10 cellular contexts compared by ENCODE assay signal in genomic region chrX:2697306-2697705, GRCh38. TPM values are rescaled to one million over a fixed set of nuclear protein-coding genes. Genes with fewer than 3 reads are reported as not detected.
DNase-seq lines count a peak whose midpoint lies in the region; ATAC-seq and FAIRE-seq lines count a peak whose summit lies in the region.
"Had no signal": no experiment of that assay in that cellular context is flagged by ENCODE, and none has a peak within 500 bp of the region (broad histone marks: within the 10 kb centered on the region; RNA-seq: fewer than 3 reads in every experiment).

No MANE protein-coding gene starts in this region.

- intact Hi-C loops in CD4-positive, alpha-beta memory T cell (cut with micrococcal nuclease), result no loop called here
- intact Hi-C loops in aorta (cut with DNase I), result loop anchor here in 1 of 2 donors (10.0 kb wide), 1 partner anchor 83 kb away; no protein-coding TSS in a partner anchor

- peak in 1 of 5 donors; percentile 42 for DNase-seq in CD4-positive, alpha-beta memory T cell
- no peak for DNase-seq in activated naive CD4-positive, alpha-beta T cell treated with anti-CD3 and anti-CD28 coated beads, Interleukin-2, amount 50 U/mL, for 72 hours (ENCODE audit: low spot score in 2 of 2)
- DNase-seq in naive B cell (no peak), aorta (no peak), small intestine (no peak), NCI-H1417 treated with DMSO at 0.1 percent for 48 hours (lab: John Stamatoyannopoulos, UW) (no peak), RKO (ENCODE audit: low spot score) (no peak)

- H3K27me3 Mint-ChIP-seq in CD4-positive, alpha-beta memory T cell, result no peaks in the 10 kb centered on the region
- H3K27me3 Mint-ChIP-seq in naive B cell, result no peaks in the 10 kb centered on the region

- H3K4me1 Mint-ChIP-seq in CD4-positive, alpha-beta memory T cell, result peaks cover 73 to 100% (median 87%) of the 10 kb centered on the region in 4 donors
- peaks cover 71 to 96% (median 95%) of the 10 kb centered on the region in 3 donors for H3K4me1 Mint-ChIP-seq in naive B cell

- H3K9me3 ChIP-seq in CD4-positive, alpha-beta memory T cell (ENCODE audit: control insufficient read depth in 1 of 2, low read length in 2 of 2), result no peaks in the 10 kb centered on the region
- H3K9me3 ChIP-seq in aorta (ENCODE audit: control insufficient read depth, low read length), result no peaks in the 10 kb centered on the region
- no peaks in the 10 kb centered on the region for H3K9me3 ChIP-seq in small intestine (ENCODE audit: control insufficient read depth, low read depth)

- peaks cover 0 to 6% (median 0%) of the 10 kb centered on the region in 8 donors for H3K9me3 Mint-ChIP-seq in CD4-positive, alpha-beta memory T cell
- peaks cover 13% of the 10 kb centered on the region in 2 donors for H3K9me3 Mint-ChIP-seq in activated naive CD4-positive, alpha-beta T cell treated with anti-CD3 and anti-CD28 coated beads, Interleukin-2, amount 50 U/mL, for 72 hours
- H3K9me3 Mint-ChIP-seq in naive B cell, result peaks cover 0 to 7% (median 0%) of the 10 kb centered on the region in 7 donors

- peak overlapping the region in 1 of 2 donors; percentile 48 for H3K4me3 ChIP-seq in CD4-positive, alpha-beta memory T cell (ENCODE audit: low read length in 2 of 2)
- H3K4me3 ChIP-seq in aorta (ENCODE audit: low read length in 2 of 2), result no peak overlapping the region
- no peak overlapping the region for H3K4me3 ChIP-seq in small intestine (ENCODE audit: low read depth in 1 of 2, low read length in 2 of 2)

- WGBS in aorta, 2 donors, result 58 to 74% methylated on average over 7 of the region's 7 CpGs
- 39 to 46% (median 43%) methylated on average over 7 of the region's 7 CpGs for WGBS in small intestine, 3 donors

- H3K27ac ChIP-seq in CD4-positive, alpha-beta memory T cell (ENCODE audit: low read depth, low read length), result peak overlapping the region; percentile 60
- H3K27ac ChIP-seq in aorta (ENCODE audit: low read depth in 1 of 2, low read length in 2 of 2) (no peak overlapping the region), small intestine (ENCODE audit: low read depth in 1 of 2, low read length in 1 of 2) (peak overlapping the region in 1 of 2 donors; percentile 33)

- H3K27me3 ChIP-seq in CD4-positive, alpha-beta memory T cell (ENCODE audit: insufficient read depth, low read length), result no peaks in the 10 kb centered on the region
- H3K27me3 ChIP-seq in aorta (ENCODE audit: control insufficient read depth in 1 of 2, insufficient read depth in 2 of 2, low read length in 1 of 2), result no peaks in the 10 kb centered on the region
- no peaks in the 10 kb centered on the region for H3K27me3 ChIP-seq in small intestine (ENCODE audit: control insufficient read depth in 2 of 2, insufficient read depth in 2 of 2, low read length in 2 of 2)

- no peak for FAIRE-seq in small intestine (lab: Jason Lieb, UNC)

- CTCF ChIA-PET in CD4-positive, alpha-beta memory T cell (lab: Charles Lee; ENCODE audit: partially characterized antibody), result no interaction called here

- peak overlapping the region; percentile 86 to 94 (median 92) for H3K27ac Mint-ChIP-seq in CD4-positive, alpha-beta memory T cell
- peak overlapping the region; percentile 97 for H3K27ac Mint-ChIP-seq in activated naive CD4-positive, alpha-beta T cell treated with anti-CD3 and anti-CD28 coated beads, Interleukin-2, amount 50 U/mL, for 72 hours
- H3K27ac Mint-ChIP-seq in naive B cell, result peak overlapping the region in 4 of 6 donors; percentile 3 to 88 (median 27)

- POLR2A ChIA-PET in CD4-positive, alpha-beta memory T cell (lab: Charles Lee; ENCODE audit: partially characterized antibody), result no interaction called here

- peaks cover 97% of the 10 kb centered on the region for H3K4me1 ChIP-seq in CD4-positive, alpha-beta memory T cell (ENCODE audit: insufficient read depth, low read length)
- peaks cover 4 to 5% of the 10 kb centered on the region in 2 donors for H3K4me1 ChIP-seq in aorta (ENCODE audit: control insufficient read depth in 1 of 2, insufficient read depth in 2 of 2, low read length in 2 of 2)
- peaks cover 6 to 20% of the 10 kb centered on the region in 2 donors for H3K4me1 ChIP-seq in small intestine (ENCODE audit: control insufficient read depth in 2 of 2, insufficient read depth in 1 of 2, low read depth in 1 of 2, low read length in 1 of 2)

- H3K36me3 ChIP-seq in CD4-positive, alpha-beta memory T cell (ENCODE audit: insufficient read depth, low read length), result peaks cover 9% of the 10 kb centered on the region
- H3K36me3 ChIP-seq in aorta (ENCODE audit: control insufficient read depth in 1 of 2, insufficient read depth in 2 of 2, low read length in 1 of 2), result no peaks in the 10 kb centered on the region
- H3K36me3 ChIP-seq in small intestine (ENCODE audit: control insufficient read depth in 2 of 2, insufficient read depth in 2 of 2, low read length in 2 of 2), result no peaks in the 10 kb centered on the region

- peak; percentile 1 for ATAC-seq in HG02759 (IDR thresholded peaks at IDR 0.05; ENCODE audit: unreplicated experiment)
- no peak for ATAC-seq in activated naive CD4-positive, alpha-beta T cell treated with anti-CD3 and anti-CD28 coated beads, Interleukin-2, amount 50 U/mL, for 72 hours
- no peak for ATAC-seq in naive B cell (ENCODE audit: low read depth in 2 of 2)
- no peak for ATAC-seq in aorta (ENCODE audit: low FRiP score)
- ATAC-seq: Panc1 had no signal

- H3K36me3 Mint-ChIP-seq in CD4-positive, alpha-beta memory T cell, result peaks cover 17 to 63% of the 10 kb centered on the region in 2 donors
- H3K36me3 Mint-ChIP-seq in activated naive CD4-positive, alpha-beta T cell treated with anti-CD3 and anti-CD28 coated beads, Interleukin-2, amount 50 U/mL, for 72 hours, result peaks cover 31 to 87% of the 10 kb centered on the region in 2 donors
- H3K36me3 Mint-ChIP-seq in naive B cell, result peaks cover 10 to 17% of the 10 kb centered on the region in 2 donors

- peak overlapping the region; percentile 41 to 98 (median 75) for H3K4me3 Mint-ChIP-seq in CD4-positive, alpha-beta memory T cell
- H3K4me3 Mint-ChIP-seq in naive B cell, result peak overlapping the region; percentile 34 to 84 (median 72)

RNA-seq across cellular contexts. Expression of gene CD99, which starts 6.2 kb away (rescaled TPM):
- 100 to 1,000 TPM; 283 to 289 TPM for total RNA-seq in CD4-positive, alpha-beta memory T cell
- polyA plus RNA-seq in CD4-positive, alpha-beta memory T cell, result 100 to 1,000 TPM; 388 to 400 TPM
- total RNA-seq in activated naive CD4-positive, alpha-beta T cell treated with anti-CD3 and anti-CD28 coated beads, Interleukin-2, amount 50 U/mL, for 72 hours, result 100 to 1,000 TPM in 1 of 2 donors, 10 to 100 TPM in 1; 64.1 to 158 TPM
- 100 to 1,000 TPM in 4 of 6 donors, 10 to 100 TPM in 2; 85.3 to 132 (median 119) TPM for polyA plus RNA-seq in naive B cell (ENCODE audit: low read depth in 6 of 6)
- 100 to 1,000 TPM; 292 to 399 TPM for total RNA-seq in aorta
- 100 to 1,000 TPM; 416 TPM for polyA plus RNA-seq in aorta
- 100 to 1,000 TPM; 101 to 307 (median 174) TPM for polyA plus RNA-seq in small intestine

RNA-seq across cellular contexts. Expression of gene XG, which starts 54.5 kb away (rescaled TPM):
- under 1 TPM in 1 of 2 experiments, not detected in 1; 0.32 TPM for total RNA-seq in CD4-positive, alpha-beta memory T cell
- polyA plus RNA-seq in CD4-positive, alpha-beta memory T cell, result not detected
- under 1 TPM in 1 of 2 donors, not detected in 1; 0.51 TPM for total RNA-seq in activated naive CD4-positive, alpha-beta T cell treated with anti-CD3 and anti-CD28 coated beads, Interleukin-2, amount 50 U/mL, for 72 hours
- 1 to 10 TPM in 1 of 6 donors, under 1 TPM in 3, not detected in 2; 0.58 to 2.8 (median 0.66) TPM for polyA plus RNA-seq in naive B cell (ENCODE audit: low read depth in 6 of 6)
- total RNA-seq in aorta, result 1 to 10 TPM; 5.9 to 9.0 TPM
- polyA plus RNA-seq in aorta, result 1 to 10 TPM; 4.4 to 8.1 TPM
- polyA plus RNA-seq in small intestine, result under 1 TPM in 1 of 3 donors, not detected in 2; 0.13 TPM
- total RNA-seq: temporal lobe had no signal

Comparison
In these comparisons a context has a peak if more than half of its experiments do, and no peak if none do; other contexts are left out.
1. H3K27ac Mint-ChIP-seq: peak in every context shown above with its lines; median percentile 97 in activated naive CD4-positive, alpha-beta T cell treated with anti-CD3 and anti-CD28 coated beads, Interleukin-2, amount 50 U/mL, for 72 hours; 92 in CD4-positive, alpha-beta memory T cell; 27 in naive B cell.